Comparison of ENCODE assay signal across 16 cellular contexts in genomic region chr14:89236846-89237245, GRCh38.
DNase-seq lines count a peak whose midpoint lies in the region; ATAC-seq and TF ChIP-seq lines count a peak whose summit lies in the region.
"Had no signal": no experiment of that assay in that cellular context is flagged by ENCODE, and none has a peak within 500 bp of the region (broad histone marks: within the 10 kb centered on the region; RNA-seq: fewer than 3 reads in every experiment).

No MANE protein-coding gene starts in this region.

- no peak overlapping the region for H2AK5ac ChIP-seq in IMR-90 (ENCODE audit: low read depth, low read length)

- H3K27me3 ChIP-seq in BLaER1 (no peaks in the 10 kb centered on the region), IMR-90 (ENCODE audit: control insufficient read depth, insufficient read depth, low read length) (no peaks in the 10 kb centered on the region)

- H2AK9ac ChIP-seq in IMR-90 (replicated peaks; ENCODE audit: low read depth, low read length, poor library complexity) = no peak overlapping the region

- H2BK120ac ChIP-seq in IMR-90 (ENCODE audit: low read depth, low read length) = no peak overlapping the region

- H2BK15ac ChIP-seq in IMR-90 (ENCODE audit: low read depth, low read length) = no peak overlapping the region

- H3K4ac ChIP-seq in IMR-90 (ENCODE audit: low read depth, low read length) = no peak overlapping the region; the same call in 1 of the 2 replicates

- no peak overlapping the region for H4K91ac ChIP-seq in IMR-90 (ENCODE audit: insufficient read depth, low read depth, low read length)

- no TSS peak for BruUV-seq in IMR-90 (replicated peaks; lab: Mats Ljungman, UMichigan)

- H3K9ac ChIP-seq in BLaER1 = no peak overlapping the region
- H3K9ac ChIP-seq in IMR-90 (ENCODE audit: low read depth, low read length) = no peak overlapping the region

- H4K20me1 ChIP-seq in BLaER1 = peaks cover 76% of the 10 kb centered on the region
- H4K20me1 ChIP-seq in IMR-90 (ENCODE audit: insufficient read depth, low read length) = peaks cover 39% of the 10 kb centered on the region

- in situ Hi-C loops in IMR-90 (cut with MboI; ENCODE audit: low sequenced_read_pairs) = no loop called here

- 0 out of 2 replicates have a peak overlapping the region, but pooled peaks have one; percentile 23 for H3K14ac ChIP-seq in IMR-90 (replicated peaks; ENCODE audit: low read depth, low read length)

- H2BK5ac ChIP-seq in IMR-90 (ENCODE audit: low read depth, low read length, poor library complexity, severe bottlenecking) = no peak overlapping the region

- H3K36me3 ChIP-seq in BLaER1 (peaks cover 37% of the 10 kb centered on the region; the same call in 1 of the 2 replicates), IMR-90 (ENCODE audit: control insufficient read depth, insufficient read depth, low read length) (peaks cover 7% of the 10 kb centered on the region)

- no peak overlapping the region for H2BK20ac ChIP-seq in IMR-90 (ENCODE audit: low read depth, low read length)

- H3K4me3 ChIP-seq in BLaER1 = no peak overlapping the region
- H3K4me3 ChIP-seq in IMR-90 (ENCODE audit: insufficient read depth, low read depth, low read length) = no peak overlapping the region
- no peak overlapping the region for H3K4me3 ChIP-seq in fibroblast of mammary gland (ENCODE audit: control insufficient read depth, low read depth, low read length)
- H3K4me3 ChIP-seq: A549 had no signal

- intact Hi-C loops in IMR-90 (cut with micrococcal nuclease) = loop anchor here (10.0 kb wide), 1 partner anchor 192 kb away; no protein-coding TSS in a partner anchor

- H3K4me2 ChIP-seq in BLaER1 (peak overlapping the region; percentile 44), IMR-90 (ENCODE audit: low read depth, low read length) (no peak overlapping the region)
- H3K4me2 ChIP-seq: A549 had no signal

- ATAC-seq in IMR-90 (ENCODE audit: low read depth) (no peak; the same call in 1 of the 2 replicates), HG02798 (IDR thresholded peaks at IDR 0.05; ENCODE audit: poor library complexity, unreplicated experiment) (no peak), HG03280 (IDR thresholded peaks at IDR 0.05; ENCODE audit: unreplicated experiment) (no peak)
- ATAC-seq: A549 had no signal

- no peak for TF ChIP-seq RAD21 in IMR-90 (IDR thresholded peaks at IDR 0.05; ENCODE audit: low read length)

- H3K4me1 ChIP-seq in BLaER1 = peaks cover 54% of the 10 kb centered on the region
- H3K4me1 ChIP-seq in IMR-90 (ENCODE audit: control insufficient read depth, insufficient read depth, low read length) = peaks cover 3% of the 10 kb centered on the region; the same call in 1 of the 2 replicates
- H3K4me1 ChIP-seq: A549 had no signal

- DNase-seq in IMR-90 (peak; percentile 52), NCI-H524 treated with DMSO at 0.1 percent for 48 hours (lab: John Stamatoyannopoulos, UW) (peak; percentile 89), fibroblast of mammary gland (ENCODE audit: low read depth) (peak; percentile 17), KG1 (lab: John Stamatoyannopoulos, UW) (no peak)
- DNase-seq in activated CD8-positive, alpha-beta memory T cell treated with anti-CD3 and anti-CD28 coated beads, Interleukin-2, amount 50 U/mL, for 48 hours = no peak
- DNase-seq: CD4-positive, CD25-positive, alpha-beta regulatory T cell; DMS79 treated with DMSO at 0.1 percent for 48 hours; GDM1; NCI-H2029 treated with DMSO at 0.1 percent for 48 hours; NCI-H2227 treated with DMSO at 0.1 percent for 48 hours; NCI-H82; SHP77 treated with DMSO at 0.1 percent for 48 hours had no signal

- POLR2A ChIA-PET in IMR-90 (lab: Charles Lee; ENCODE audit: unreplicated experiment) = no interaction called here

- no peak overlapping the region for H3K23ac ChIP-seq in IMR-90 (ENCODE audit: low read depth, low read length)

- TF ChIP-seq POLR2A in IMR-90 (IDR thresholded peaks at IDR 0.05; ENCODE audit: low read depth, low read length) = no peak

- no peak overlapping the region for H4K5ac ChIP-seq in IMR-90 (ENCODE audit: low read depth, low read length)

- H4K8ac ChIP-seq in IMR-90 (ENCODE audit: low read depth in 2 of 2, low read length in 2 of 2) = no peak overlapping the region

- H3K9me3 ChIP-seq in BLaER1 (peaks cover 12% of the 10 kb centered on the region; the same call in 1 of the 2 replicates), IMR-90 (ENCODE audit: control insufficient read depth, insufficient read depth, low read length) (peaks cover 6% of the 10 kb centered on the region)
- H3K9me3 ChIP-seq: A549 had no signal

- H3K18ac ChIP-seq in IMR-90 (ENCODE audit: low read depth, low read length) = no peak overlapping the region

- no peak overlapping the region for H2AFZ ChIP-seq in IMR-90 (replicated peaks; ENCODE audit: low read length, poor library complexity)

- TF ChIP-seq CTCF in IMR-90 (conservative IDR thresholded peaks at IDR 0.05; ENCODE audit: low read depth, low read length) (no peak), fibroblast of mammary gland (conservative IDR thresholded peaks at IDR 0.05; ENCODE audit: control insufficient read depth, insufficient read depth, low read depth, low read length) (no peak)

- H3K27ac ChIP-seq in BLaER1 = no peak overlapping the region
- H3K27ac ChIP-seq in IMR-90 (ENCODE audit: insufficient read depth, low read length) = no peak overlapping the region
- H3K27ac ChIP-seq: A549 had no signal

- no peaks in the 10 kb centered on the region; the same call in 1 of the 2 replicates for H3K9me1 ChIP-seq in IMR-90 (ENCODE audit: insufficient read depth, low read length)

- no peak overlapping the region; the same call in 1 of the 2 replicates for H3K56ac ChIP-seq in IMR-90 (ENCODE audit: extremely low read depth, insufficient read depth, low read length)

- CTCF ChIA-PET in IMR-90 (lab: Yijun Ruan, JAX) = interaction anchor here (0.6 kb wide), 1 partner anchor 438 kb away, joined by 3 read pairs; no protein-coding TSS in a partner anchor

- H3K79me1 ChIP-seq in IMR-90 (ENCODE audit: low read depth in 1 of 2, low read length in 2 of 2) = peaks cover 57 to 82% of the 10 kb centered on the region in 2 experiments

- dilution Hi-C loops in IMR-90 (cut with HindIII; ENCODE audit: low sequenced_read_pairs, unreplicated experiment) = no loop called here

TF ChIP-seq in IMR-90, 13 proteins besides CTCF, POLR2A, EP300 and RAD21:
- TF ChIP-seq CEBPB (IDR thresholded peaks at IDR 0.05; ENCODE audit: low read depth, low read length) (no peak), ELK1 (IDR thresholded peaks at IDR 0.05; ENCODE audit: borderline replicate concordance, low read depth, low read length) (no peak)

Comparison
In these comparisons a context has a peak if more than half of its experiments do, and no peak if none do; other contexts are left out.
1. DNase-seq: peak in IMR-90 (single experiment), NCI-H524 treated with DMSO at 0.1 percent for 48 hours (single experiment) and fibroblast of mammary gland (single experiment); none in KG1 (single experiment) and activated CD8-positive, alpha-beta memory T cell treated with anti-CD3 and anti-CD28 coated beads, Interleukin-2, amount 50 U/mL, for 48 hours (single experiment).